In genomic region chr20:2663364-2663886, GRCh38 we compare ENCODE assay signal across 1 cellular context.
A peak's percentile ranks its signal among the peaks of the same experiment; 100 is the strongest.
TF ChIP-seq lines count a peak whose summit lies in the region.

No MANE protein-coding gene starts in this region.

TF ChIP-seq in HepG2, 621 proteins besides CTCF, POLR2A, EP300 and RAD21:
- no peak for TF ChIP-seq KLF9 (CRISPR knock-in tag; IDR thresholded peaks at IDR 0.05; ENCODE audit: low read depth)
- no peak for TF ChIP-seq KLF11 (CRISPR knock-in tag; IDR thresholded peaks at IDR 0.05)
- TF ChIP-seq CBX5 (CRISPR knock-in tag; IDR thresholded peaks at IDR 0.05; ENCODE audit: borderline replicate concordance) = no peak
- no peak for TF ChIP-seq PRPF4 (IDR thresholded peaks at IDR 0.05; ENCODE audit: low read depth, low read length, poor library complexity, severe bottlenecking)
- TF ChIP-seq CHCHD3 (CRISPR knock-in tag; IDR thresholded peaks at IDR 0.05) = no peak
- TF ChIP-seq ZSCAN9 (CRISPR knock-in tag; IDR thresholded peaks at IDR 0.05; ENCODE audit: borderline replicate concordance) = 0 out of 2 replicates have a peak, but pooled peaks have one; percentile 12
- no peak for TF ChIP-seq ZNF3 (CRISPR knock-in tag; IDR thresholded peaks at IDR 0.05)
- peak; percentile 9; the same call in 1 of the 2 replicates for TF ChIP-seq MYPOP (CRISPR knock-in tag; IDR thresholded peaks at IDR 0.05)
- 0 out of 2 replicates have a peak, but pooled peaks have one; percentile 16 for TF ChIP-seq ZNF451 (CRISPR knock-in tag; IDR thresholded peaks at IDR 0.05)
- TF ChIP-seq ATF1 (CRISPR knock-in tag; IDR thresholded peaks at IDR 0.05) = no peak
- 0 out of 2 replicates have a peak, but pooled peaks have one; percentile 6 for TF ChIP-seq ZNF850 (CRISPR knock-in tag; conservative IDR thresholded peaks at IDR 0.05)
- TF ChIP-seq LBX2 (CRISPR knock-in tag; IDR thresholded peaks at IDR 0.05; ENCODE audit: borderline replicate concordance) = peak; percentile 93
- TF ChIP-seq ZNF550 (CRISPR knock-in tag; IDR thresholded peaks at IDR 0.05; ENCODE audit: borderline replicate concordance) = 0 out of 2 replicates have a peak, but pooled peaks have one; percentile 6
- 0 out of 2 replicates have a peak, but pooled peaks have one; percentile 11 for TF ChIP-seq ZNF10 (CRISPR knock-in tag; IDR thresholded peaks at IDR 0.05; ENCODE audit: borderline replicate concordance, low read depth)
- TF ChIP-seq ZKSCAN5 (CRISPR knock-in tag; IDR thresholded peaks at IDR 0.05) = 0 out of 2 replicates have a peak, but pooled peaks have one; percentile 4
- TF ChIP-seq ETV6 (CRISPR knock-in tag; conservative IDR thresholded peaks at IDR 0.05) = no peak
- no peak for TF ChIP-seq ZNF232 (CRISPR knock-in tag; IDR thresholded peaks at IDR 0.05; ENCODE audit: borderline replicate concordance)
- TF ChIP-seq ZSCAN20 (CRISPR knock-in tag; IDR thresholded peaks at IDR 0.05; ENCODE audit: borderline replicate concordance) = no peak
- no peak for TF ChIP-seq HNRNPLL (IDR thresholded peaks at IDR 0.05; ENCODE audit: low read depth, low read length, poor library complexity, severe bottlenecking)
- 0 out of 2 replicates have a peak, but pooled peaks have one; percentile 8 for TF ChIP-seq ZNF331 (CRISPR knock-in tag; IDR thresholded peaks at IDR 0.05)
- TF ChIP-seq AHDC1 (CRISPR knock-in tag; IDR thresholded peaks at IDR 0.05; ENCODE audit: borderline replicate concordance) = peak; percentile 27; the same call in 1 of the 2 replicates
- no peak for TF ChIP-seq ZNF609 (CRISPR knock-in tag; IDR thresholded peaks at IDR 0.05; ENCODE audit: borderline replicate concordance)
- no peak for TF ChIP-seq ZBTB10 (CRISPR knock-in tag; IDR thresholded peaks at IDR 0.05; ENCODE audit: borderline replicate concordance)
- no peak for TF ChIP-seq CREB3 (CRISPR knock-in tag; IDR thresholded peaks at IDR 0.05)
- TF ChIP-seq ZBTB38 (CRISPR knock-in tag; IDR thresholded peaks at IDR 0.05) = no peak
- peak; percentile 65; the same call in 1 of the 2 replicates for TF ChIP-seq ZNF616 (CRISPR knock-in tag; IDR thresholded peaks at IDR 0.05; ENCODE audit: low read depth)
- TF ChIP-seq ATF3 (CRISPR knock-in tag; IDR thresholded peaks at IDR 0.05) = 0 out of 2 replicates have a peak, but pooled peaks have one; percentile 14
- 0 out of 2 replicates have a peak, but pooled peaks have one; percentile 20 for TF ChIP-seq MLLT10 (CRISPR knock-in tag; IDR thresholded peaks at IDR 0.05)
